In the genomic region with DNA sequence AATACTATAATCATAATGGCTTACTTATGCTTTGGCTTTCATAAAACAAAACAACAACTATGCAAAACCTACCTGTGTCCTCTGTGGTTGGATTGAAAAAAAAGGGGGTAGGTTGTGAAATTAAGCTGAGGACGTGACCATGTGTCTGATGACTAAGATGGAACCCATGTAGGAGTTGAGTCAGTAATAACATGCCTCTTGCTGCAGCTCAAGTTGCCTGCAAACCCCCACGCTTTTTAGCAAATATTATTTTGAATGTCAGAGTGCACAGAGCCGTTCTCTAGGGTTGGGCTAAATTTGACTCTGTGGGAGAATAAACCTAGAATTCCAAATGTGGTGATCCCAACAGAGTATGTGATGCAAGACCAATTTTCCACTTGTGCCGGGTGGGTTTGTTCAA, we compare ENCODE assay signal across 12 cellular contexts.
DNase-seq lines count a peak whose midpoint lies in the region; ATAC-seq and TF ChIP-seq lines count a peak whose summit lies in the region.
"Had no signal": no experiment of that assay in that cellular context is flagged by ENCODE, and none has a peak within 500 bp of the region (broad histone marks: within the 10 kb centered on the region; RNA-seq: fewer than 3 reads in every experiment).

No MANE protein-coding gene starts in this region.

- no peaks in the 10 kb centered on the region for H3K36me3 ChIP-seq in left lung

- no CpG with 5 or more reads among the region's 4 CpGs for WGBS in H9 (ENCODE audit: extremely low coverage, insufficient read length, low lambda C conversion rate)

- no peaks in the 10 kb centered on the region for H4K20me1 ChIP-seq in H9 (ENCODE audit: control insufficient read depth, insufficient read depth, insufficient read length)

- H3K27me3 ChIP-seq in left lung (no peaks in the 10 kb centered on the region), H9 (ENCODE audit: insufficient read depth, low read length) (no peaks in the 10 kb centered on the region)

- no peak overlapping the region for H4K8ac ChIP-seq in H9 (replicated peaks; ENCODE audit: insufficient read length, low read depth, low read length)

- H3K9me3 ChIP-seq in left lung = no peaks in the 10 kb centered on the region
- no peaks in the 10 kb centered on the region for H3K9me3 ChIP-seq in H9 (ENCODE audit: control insufficient read depth, low read depth, low read length)
- H3K9me3 ChIP-seq: psoas muscle had no signal

- no peak overlapping the region for H3K27ac ChIP-seq in left lung
- no peak overlapping the region for H3K27ac ChIP-seq in H9 (ENCODE audit: insufficient read length, low read depth, low read length)
- H3K27ac ChIP-seq: psoas muscle had no signal

- H3K36me3 Mint-ChIP-seq in activated naive CD8-positive, alpha-beta T cell treated with anti-CD3 and anti-CD28 coated beads, Interleukin-2, amount 50 U/mL, for 24 hours (ENCODE audit: low read depth) = no peaks in the 10 kb centered on the region
- no peaks in the 10 kb centered on the region for H3K36me3 Mint-ChIP-seq in H9 (ENCODE audit: insufficient read depth in 1 of 3, low read depth in 3 of 3)

- no peak overlapping the region for H3K4me2 ChIP-seq in H9 (ENCODE audit: insufficient read depth, insufficient read length, low read length)

- H2AK5ac ChIP-seq in H9 (ENCODE audit: insufficient read length, low read length) = no peak overlapping the region

- no peak overlapping the region for H3K4me3 ChIP-seq in left lung
- H3K4me3 ChIP-seq: psoas muscle had no signal

- no peak overlapping the region for H4K91ac ChIP-seq in H9 (ENCODE audit: insufficient read length, low read depth, low read length)

- H3K79me1 ChIP-seq in H9 (ENCODE audit: insufficient read depth, low read depth, low read length, poor library complexity, severe bottlenecking) = no peaks in the 10 kb centered on the region

- intact Hi-C loops in left lung (cut with DNase I) = no loop called here

- no peak overlapping the region for H3K4me3 Mint-ChIP-seq in activated naive CD8-positive, alpha-beta T cell treated with anti-CD3 and anti-CD28 coated beads, Interleukin-2, amount 50 U/mL, for 24 hours
- H3K4me3 Mint-ChIP-seq in H9 = no peak overlapping the region

- no peak overlapping the region for H4K5ac ChIP-seq in H9 (ENCODE audit: insufficient read length, low read depth, low read length)

- H3K27ac Mint-ChIP-seq in activated naive CD8-positive, alpha-beta T cell treated with anti-CD3 and anti-CD28 coated beads, Interleukin-2, amount 50 U/mL, for 24 hours = no peak overlapping the region
- H3K27ac Mint-ChIP-seq in H9 = no peak overlapping the region

- H3K4ac ChIP-seq in H9 (ENCODE audit: low read depth, low read length) = no peak overlapping the region

- DNase-seq in CD1c-positive myeloid dendritic cell (ENCODE audit: extremely low spot score) (peak; percentile 77), activated gamma-delta T cell treated with Interleukin-2 at 50 U/mL for 16 hours (no peak), left lung (no peak), H9 (no peak), dedifferentiated amniotic fluid mesenchymal stem cell (ENCODE audit: extremely low spot score) (no peak)
- DNase-seq in activated naive CD8-positive, alpha-beta T cell treated with anti-CD3 and anti-CD28 coated beads, Interleukin-2, amount 50 U/mL, for 24 hours = no peak
- DNase-seq: activated CD4-positive, alpha-beta T cell treated with anti-CD3 and anti-CD28 coated beads, Interleukin-2, amount 50 U/mL, for 1 hour; DMS79 treated with DMSO at 0.1 percent for 48 hours; psoas muscle had no signal

- peaks cover 13% of the 10 kb centered on the region for H3K27me3 Mint-ChIP-seq in activated naive CD8-positive, alpha-beta T cell treated with anti-CD3 and anti-CD28 coated beads, Interleukin-2, amount 50 U/mL, for 24 hours
- no peaks in the 10 kb centered on the region for H3K27me3 Mint-ChIP-seq in H9 (ENCODE audit: low read depth)

- no peak overlapping the region for H2BK120ac ChIP-seq in H9 (ENCODE audit: low read depth, low read length, poor library complexity, severe bottlenecking)

- H2BK15ac ChIP-seq in H9 (ENCODE audit: low read depth, low read length) = no peak overlapping the region

- no peak overlapping the region for H3K56ac ChIP-seq in H9 (ENCODE audit: insufficient read length, low read depth, low read length)

- ATAC-seq in GM19351 (IDR thresholded peaks at IDR 0.05; ENCODE audit: unreplicated experiment) = peak; percentile 69
- peak; percentile 57 for ATAC-seq in HG03103 (IDR thresholded peaks at IDR 0.05; ENCODE audit: low read depth, unreplicated experiment)
- peak; percentile 63 for ATAC-seq in activated naive CD8-positive, alpha-beta T cell treated with anti-CD3 and anti-CD28 coated beads, Interleukin-2, amount 50 U/mL, for 24 hours
- ATAC-seq in left lung = no peak
- ATAC-seq: esophagus mucosa, psoas muscle had no signal

- no peak overlapping the region for H2BK12ac ChIP-seq in H9 (ENCODE audit: insufficient read length, low read depth, low read length)

- no peak overlapping the region for H3T11ph ChIP-seq in H9 (ENCODE audit: low read length)

- no peak overlapping the region for H3K14ac ChIP-seq in H9 (ENCODE audit: insufficient read depth, low read length)

- peaks cover 63% of the 10 kb centered on the region for H3K4me1 Mint-ChIP-seq in activated naive CD8-positive, alpha-beta T cell treated with anti-CD3 and anti-CD28 coated beads, Interleukin-2, amount 50 U/mL, for 24 hours
- peaks cover 22 to 24% of the 10 kb centered on the region in 2 experiments for H3K4me1 Mint-ChIP-seq in H9

- H3K18ac ChIP-seq in H9 (ENCODE audit: insufficient read length, low read depth, low read length) = no peak overlapping the region

- no peaks in the 10 kb centered on the region for H3K23me2 ChIP-seq in H9 (ENCODE audit: insufficient read length, low read depth, low read length, poor library complexity, severe bottlenecking)

- H2AFZ ChIP-seq in H9 (ENCODE audit: low read length) = no peak overlapping the region

- H3K9me3 Mint-ChIP-seq in activated naive CD8-positive, alpha-beta T cell treated with anti-CD3 and anti-CD28 coated beads, Interleukin-2, amount 50 U/mL, for 24 hours = no peaks in the 10 kb centered on the region
- H3K9me3 Mint-ChIP-seq in H9 = peaks cover 0 to 2% of the 10 kb centered on the region in 2 experiments; a peak in 1 of 5 replicates

- H2BK20ac ChIP-seq in H9 (ENCODE audit: low read depth, low read length, poor library complexity, severe bottlenecking) = no peak overlapping the region

- no peak overlapping the region for H3K9ac ChIP-seq in H9 (ENCODE audit: extremely low read depth, insufficient read length, low read length)

- H3K79me2 ChIP-seq in H9 (ENCODE audit: insufficient read depth, low read length) = no peaks in the 10 kb centered on the region

- H3K4me1 ChIP-seq in left lung = peaks cover 6 to 44% of the 10 kb centered on the region in 2 donors
- H3K4me1 ChIP-seq in H9 (ENCODE audit: insufficient read depth, low read length) = peaks cover 3% of the 10 kb centered on the region; the same call in 1 of the 2 replicates

- TF ChIP-seq CTCF in left lung (IDR thresholded peaks at IDR 0.05) (no peak), H9 (conservative IDR thresholded peaks at IDR 0.05) (no peak)

- H2BK5ac ChIP-seq in H9 (ENCODE audit: insufficient read length, low read length) = no peak overlapping the region

- H3K23ac ChIP-seq in H9 (ENCODE audit: insufficient read length, low read depth, low read length) = no peak overlapping the region
